ENCODE assay signal across 14 cellular contexts in the genomic region with DNA sequence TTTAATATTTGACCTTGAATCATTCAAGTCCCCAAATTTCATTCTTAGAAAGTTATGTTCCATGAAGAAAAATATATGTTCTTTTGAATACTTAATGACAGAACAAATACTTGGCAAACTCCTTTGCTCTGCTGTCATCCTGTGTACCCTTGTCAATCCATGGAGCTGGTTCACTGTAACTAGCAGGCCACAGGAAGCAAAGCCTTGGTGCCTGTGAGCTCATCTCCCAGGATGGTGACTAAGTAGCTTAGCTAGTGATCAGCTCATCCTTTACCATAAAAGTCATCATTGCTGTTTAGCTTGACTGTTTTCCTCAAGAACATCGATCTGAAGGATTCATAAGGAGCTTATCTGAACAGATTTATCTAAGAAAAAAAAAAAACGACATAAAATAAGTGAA.
DNase-seq lines count a peak whose midpoint lies in the region; TF ChIP-seq lines count a peak whose summit lies in the region.
"Had no signal": no experiment of that assay in that cellular context is flagged by ENCODE, and none has a peak within 500 bp of the region (broad histone marks: within the 10 kb centered on the region; RNA-seq: fewer than 3 reads in every experiment).

No MANE protein-coding gene starts in this region.

- H3K4me3 ChIP-seq in SK-N-SH (ENCODE audit: low read depth in 2 of 2, low read length in 1 of 2) (no peak overlapping the region), fibroblast of pulmonary artery (replicated peaks; ENCODE audit: low read depth, low read length) (no peak overlapping the region), skeletal muscle satellite cell (ENCODE audit: low read length) (peak overlapping the region; percentile 32)
- H3K4me3 ChIP-seq: pancreas had no signal

- peaks cover 21% of the 10 kb centered on the region for H3F3A ChIP-seq in SK-N-SH (replicated peaks; ENCODE audit: insufficient read depth)

- POLR2A ChIA-PET in SK-N-SH (lab: Yijun Ruan, JAX): no interaction called here

- no peaks in the 10 kb centered on the region for H3K27me3 ChIP-seq in SK-N-SH (ENCODE audit: insufficient read depth)
- H3K27me3 ChIP-seq in skeletal muscle satellite cell (ENCODE audit: control insufficient read depth, insufficient read depth, low read length): no peaks in the 10 kb centered on the region
- H3K27me3 ChIP-seq: pancreas had no signal

- TF ChIP-seq EP300 in SK-N-SH (IDR thresholded peaks at IDR 0.05; ENCODE audit: borderline replicate concordance in 1 of 2, low read depth in 1 of 2, low read length in 1 of 2): no peak

- WGBS in SK-N-SH (ENCODE audit: low lambda C conversion rate): 24% methylated on average over 2 of the region's 2 CpGs

- H3K27ac ChIP-seq in SK-N-SH (ENCODE audit: low read depth in 2 of 2, low read length in 1 of 2): peak overlapping the region in 1 of 2 experiments; percentile 48; a peak in 2 of 4 replicates
- H3K27ac ChIP-seq: pancreas had no signal

- H4K20me1 ChIP-seq in SK-N-SH (ENCODE audit: insufficient read depth): no peaks in the 10 kb centered on the region

- H3K4me1 ChIP-seq in SK-N-SH (ENCODE audit: control insufficient read depth in 1 of 2, insufficient read depth in 2 of 2, low read depth in 1 of 2, low read length in 1 of 2) (peaks cover 0 to 14% of the 10 kb centered on the region in 2 experiments; a peak in 1 of 4 replicates), skeletal muscle satellite cell (ENCODE audit: control insufficient read depth, insufficient read depth, low read length) (peaks cover 69% of the 10 kb centered on the region)
- H3K4me1 ChIP-seq: pancreas had no signal

- peak overlapping the region; percentile 35; the same call in 1 of the 2 replicates for H3K4me2 ChIP-seq in SK-N-SH
- peak overlapping the region; percentile 60 for H3K4me2 ChIP-seq in skeletal muscle satellite cell (ENCODE audit: low read length)

- H3K9me2 ChIP-seq in SK-N-SH: no peaks in the 10 kb centered on the region

- TF ChIP-seq CTCF in SK-N-SH (IDR thresholded peaks at IDR 0.05): no peak
- no peak for TF ChIP-seq CTCF in fibroblast of pulmonary artery (IDR thresholded peaks at IDR 0.05; ENCODE audit: low read length, missing control alignments)

- no peak overlapping the region for H3K9ac ChIP-seq in SK-N-SH
- peak overlapping the region; percentile 70 for H3K9ac ChIP-seq in skeletal muscle satellite cell (ENCODE audit: low read depth, low read length)

- H2AFZ ChIP-seq in SK-N-SH (ENCODE audit: low read depth): no peak overlapping the region; the same call in 1 of the 2 replicates

- no peaks in the 10 kb centered on the region for H3K79me2 ChIP-seq in SK-N-SH (ENCODE audit: insufficient read depth)

- no peak for TF ChIP-seq RAD21 in SK-N-SH (IDR thresholded peaks at IDR 0.05; ENCODE audit: low read length)

- no peaks in the 10 kb centered on the region for H3K9me3 ChIP-seq in SK-N-SH
- H3K9me3 ChIP-seq in skeletal muscle satellite cell (replicated peaks; ENCODE audit: low read length): no peaks in the 10 kb centered on the region
- H3K9me3 ChIP-seq: pancreas had no signal

- H3K36me3 ChIP-seq in SK-N-SH (replicated peaks in 1 of 2; ENCODE audit: control insufficient read depth in 1 of 2, insufficient read depth in 2 of 2, low read length in 1 of 2) (peaks cover 7 to 29% of the 10 kb centered on the region in 2 experiments), skeletal muscle satellite cell (ENCODE audit: insufficient read depth, low read length) (peaks cover 22% of the 10 kb centered on the region)

- CTCF ChIA-PET in SK-N-SH (lab: Yijun Ruan, JAX): interaction anchor here (1.3 to 3.6 kb wide), 4 partner anchors 8 to 17 kb away, joined by 4 to 17 read pairs (median 8); no protein-coding TSS in a partner anchor

- DNase-seq in EL (peak; percentile 82), SK-N-SH (no peak), fibroblast of pulmonary artery (ENCODE audit: low read depth) (peak; percentile 33), NCI-H128 (lab: John Stamatoyannopoulos, UW; ENCODE audit: unreplicated experiment) (no peak), NOMO-1 (lab: John Stamatoyannopoulos, UW; ENCODE audit: unreplicated experiment in 2 of 2) (no peak), HuH-7.5 (ENCODE audit: low spot score) (no peak), NCI-H1930 (lab: John Stamatoyannopoulos, UW) (no peak)
- DNase-seq: CD4-positive, CD25-positive, alpha-beta regulatory T cell; GF-D8; midbrain; NCI-H2171 treated with DMSO at 0.1 percent for 48 hours; pancreas; stimulated activated CD4-positive, alpha-beta T cell treated with anti-CD3 and anti-CD28 coated beads, Interleukin-2, amount 100 ng/mL, for 24 hours had no signal

TF ChIP-seq in SK-N-SH, 30 proteins besides CTCF, POLR2A, EP300 and RAD21:
- TF ChIP-seq TCF12 (IDR thresholded peaks at IDR 0.05) (no peak), ELF1 (IDR thresholded peaks at IDR 0.05) (no peak), SMC3 (IDR thresholded peaks at IDR 0.05; ENCODE audit: low read depth, low read length) (no peak), FOXJ3 (CRISPR knock-in tag; IDR thresholded peaks at IDR 0.05) (no peak), TEAD4 (IDR thresholded peaks at IDR 0.05; ENCODE audit: borderline replicate concordance, insufficient read depth) (no peak), MXI1 (IDR thresholded peaks at IDR 0.05; ENCODE audit: low read depth, low read length) (no peak), FOSL2 (IDR thresholded peaks at IDR 0.05; ENCODE audit: borderline replicate concordance, low read depth) (peak; percentile 18; the same call in 1 of the 2 replicates)
- TF ChIP-seq, protein P1, sequence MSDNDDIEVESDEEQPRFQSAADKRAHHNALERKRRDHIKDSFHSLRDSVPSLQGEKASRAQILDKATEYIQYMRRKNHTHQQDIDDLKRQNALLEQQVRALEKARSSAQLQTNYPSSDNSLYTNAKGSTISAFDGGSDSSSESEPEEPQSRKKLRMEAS (IDR thresholded peaks at IDR 0.05; ENCODE audit: low read depth): no peak
- TF ChIP-seq, protein P2, sequence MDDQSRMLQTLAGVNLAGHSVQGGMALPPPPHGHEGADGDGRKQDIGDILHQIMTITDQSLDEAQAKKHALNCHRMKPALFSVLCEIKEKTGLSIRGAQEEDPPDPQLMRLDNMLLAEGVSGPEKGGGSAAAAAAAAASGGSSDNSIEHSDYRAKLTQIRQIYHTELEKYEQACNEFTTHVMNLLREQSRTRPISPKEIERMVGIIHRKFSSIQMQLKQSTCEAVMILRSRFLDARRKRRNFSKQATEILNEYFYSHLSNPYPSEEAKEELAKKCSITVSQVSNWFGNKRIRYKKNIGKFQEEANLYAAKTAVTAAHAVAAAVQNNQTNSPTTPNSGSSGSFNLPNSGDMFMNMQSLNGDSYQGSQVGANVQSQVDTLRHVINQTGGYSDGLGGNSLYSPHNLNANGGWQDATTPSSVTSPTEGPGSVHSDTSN (IDR thresholded peaks at IDR 0.05): peak; percentile 16; the same call in 1 of the 2 replicates
- TF ChIP-seq, protein P3, sequence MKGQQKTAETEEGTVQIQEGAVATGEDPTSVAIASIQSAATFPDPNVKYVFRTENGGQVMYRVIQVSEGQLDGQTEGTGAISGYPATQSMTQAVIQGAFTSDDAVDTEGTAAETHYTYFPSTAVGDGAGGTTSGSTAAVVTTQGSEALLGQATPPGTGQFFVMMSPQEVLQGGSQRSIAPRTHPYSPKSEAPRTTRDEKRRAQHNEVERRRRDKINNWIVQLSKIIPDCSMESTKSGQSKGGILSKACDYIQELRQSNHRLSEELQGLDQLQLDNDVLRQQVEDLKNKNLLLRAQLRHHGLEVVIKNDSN (IDR thresholded peaks at IDR 0.05; ENCODE audit: borderline replicate concordance, low read depth): no peak
- TF ChIP-seq, protein P4, sequence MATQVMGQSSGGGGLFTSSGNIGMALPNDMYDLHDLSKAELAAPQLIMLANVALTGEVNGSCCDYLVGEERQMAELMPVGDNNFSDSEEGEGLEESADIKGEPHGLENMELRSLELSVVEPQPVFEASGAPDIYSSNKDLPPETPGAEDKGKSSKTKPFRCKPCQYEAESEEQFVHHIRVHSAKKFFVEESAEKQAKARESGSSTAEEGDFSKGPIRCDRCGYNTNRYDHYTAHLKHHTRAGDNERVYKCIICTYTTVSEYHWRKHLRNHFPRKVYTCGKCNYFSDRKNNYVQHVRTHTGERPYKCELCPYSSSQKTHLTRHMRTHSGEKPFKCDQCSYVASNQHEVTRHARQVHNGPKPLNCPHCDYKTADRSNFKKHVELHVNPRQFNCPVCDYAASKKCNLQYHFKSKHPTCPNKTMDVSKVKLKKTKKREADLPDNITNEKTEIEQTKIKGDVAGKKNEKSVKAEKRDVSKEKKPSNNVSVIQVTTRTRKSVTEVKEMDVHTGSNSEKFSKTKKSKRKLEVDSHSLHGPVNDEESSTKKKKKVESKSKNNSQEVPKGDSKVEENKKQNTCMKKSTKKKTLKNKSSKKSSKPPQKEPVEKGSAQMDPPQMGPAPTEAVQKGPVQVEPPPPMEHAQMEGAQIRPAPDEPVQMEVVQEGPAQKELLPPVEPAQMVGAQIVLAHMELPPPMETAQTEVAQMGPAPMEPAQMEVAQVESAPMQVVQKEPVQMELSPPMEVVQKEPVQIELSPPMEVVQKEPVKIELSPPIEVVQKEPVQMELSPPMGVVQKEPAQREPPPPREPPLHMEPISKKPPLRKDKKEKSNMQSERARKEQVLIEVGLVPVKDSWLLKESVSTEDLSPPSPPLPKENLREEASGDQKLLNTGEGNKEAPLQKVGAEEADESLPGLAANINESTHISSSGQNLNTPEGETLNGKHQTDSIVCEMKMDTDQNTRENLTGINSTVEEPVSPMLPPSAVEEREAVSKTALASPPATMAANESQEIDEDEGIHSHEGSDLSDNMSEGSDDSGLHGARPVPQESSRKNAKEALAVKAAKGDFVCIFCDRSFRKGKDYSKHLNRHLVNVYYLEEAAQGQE (IDR thresholded peaks at IDR 0.05; ENCODE audit: low read depth, low read length): no peak
TF ChIP-seq in SK-N-SH: peak in this region for 2.

Comparison
In these comparisons a context has a peak if more than half of its experiments do, and no peak if none do; other contexts are left out.
1. DNase-seq: peak in EL (single experiment) and fibroblast of pulmonary artery (single experiment); none in SK-N-SH (single experiment), NCI-H128 (single experiment), NOMO-1 (0 of 2), HuH-7.5 (single experiment) and NCI-H1930 (0 of 2).